ENCODE assay signal across 10 cellular contexts in the genomic region with DNA sequence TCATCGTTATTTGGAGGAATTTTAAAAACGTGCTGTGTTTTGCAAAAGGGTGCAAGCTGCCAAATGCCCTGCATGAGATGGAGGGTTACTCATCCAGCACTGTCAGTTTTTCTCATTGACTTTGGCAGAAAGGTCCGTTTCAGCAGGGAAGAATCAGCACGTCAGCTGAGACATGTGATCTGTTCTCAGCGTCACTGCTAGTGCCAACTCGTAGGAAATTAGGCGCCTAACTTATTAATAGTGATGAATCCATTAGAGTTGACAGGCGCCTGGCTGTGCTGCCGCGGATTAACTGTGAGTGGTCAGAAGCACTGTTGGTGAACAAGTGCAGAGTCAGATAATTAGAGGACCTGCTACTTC.
DNase-seq lines count a peak whose midpoint lies in the region; TF ChIP-seq lines count a peak whose summit lies in the region.
"Had no signal": no experiment of that assay in that cellular context is flagged by ENCODE, and none has a peak within 500 bp of the region (broad histone marks: within the 10 kb centered on the region; RNA-seq: fewer than 3 reads in every experiment).

No MANE protein-coding gene starts in this region.

- peaks cover 4 to 8% (median 7%) of the 10 kb centered on the region in 3 donors for H3K27me3 Mint-ChIP-seq in immature natural killer cell (ENCODE audit: low read depth in 3 of 3)

- no peaks in the 10 kb centered on the region for H3K4me1 Mint-ChIP-seq in immature natural killer cell

- H3K36me3 Mint-ChIP-seq in immature natural killer cell = no peaks in the 10 kb centered on the region

- no peak overlapping the region for H3K27ac Mint-ChIP-seq in immature natural killer cell

- DNase-seq in AG10803 (ENCODE audit: low read depth) (peak; percentile 92), NCI-H2029 treated with DMSO at 0.1 percent for 48 hours (lab: John Stamatoyannopoulos, UW) (peak; percentile 48), epithelial cell of prostate (ENCODE audit: low read depth, low spot score) (peak; percentile 80), midbrain (lab: John Stamatoyannopoulos, UW) (peak; percentile 36), immature natural killer cell (no peak), SIG-M5 treated with dmso at 0.1 percent for 504 hours (lab: John Stamatoyannopoulos, UW; ENCODE audit: unreplicated experiment) (no peak)
- no peak for DNase-seq in activated CD4-positive, alpha-beta T cell treated with anti-CD3 and anti-CD28 coated beads for 1 hour
- no peak for DNase-seq in stimulated activated naive CD4-positive, alpha-beta T cell (lab: John Stamatoyannopoulos, UW)
- DNase-seq: activated gamma-delta T cell treated with Interleukin-2 at 50 U/mL for 16 hours, NCI-H510A treated with DMSO at 0.1 percent for 48 hours had no signal

- H3K4me3 ChIP-seq in AG10803 (ENCODE audit: low read length) = peak overlapping the region; percentile 9

- H3K9me3 Mint-ChIP-seq in immature natural killer cell = peaks cover 0 to 5% (median 0%) of the 10 kb centered on the region in 6 donors

- TF ChIP-seq CTCF in AG10803 (conservative IDR thresholded peaks at IDR 0.05; ENCODE audit: low read length) = no peak

- H3K4me3 Mint-ChIP-seq in immature natural killer cell = no peak overlapping the region

- H3K27ac ChIP-seq in epithelial cell of prostate = peak overlapping the region; percentile 38

Comparison
In these comparisons a context has a peak if more than half of its experiments do, and no peak if none do; other contexts are left out.
1. DNase-seq: peak in AG10803 (single experiment), NCI-H2029 treated with DMSO at 0.1 percent for 48 hours (single experiment), epithelial cell of prostate (single experiment) and midbrain (single experiment); none in immature natural killer cell (0 of 3), SIG-M5 treated with dmso at 0.1 percent for 504 hours (single experiment), activated CD4-positive, alpha-beta T cell treated with anti-CD3 and anti-CD28 coated beads for 1 hour (single experiment) and stimulated activated naive CD4-positive, alpha-beta T cell (0 of 6).